ENCODE assay signal across 8 cellular contexts in genomic region chr13:98142427-98143156, GRCh38. TPM values are rescaled to one million over a fixed set of nuclear protein-coding genes. Genes with fewer than 3 reads are reported as not detected.
DNase-seq lines count a peak whose midpoint lies in the region; ATAC-seq and TF ChIP-seq lines count a peak whose summit lies in the region.

Gene FARP1, plus strand, starts transcription at chr13:98143094. Its CDS starts 70,149 bp downstream, at chr13:98213243.

- DNase-seq in Caco-2 (peak; percentile 88 to 96), NT2/D1 (ENCODE audit: low read depth, low spot score) (no peak), astrocyte of the cerebellum (ENCODE audit: low read depth) (no peak), right atrium auricular region (ENCODE audit: low spot score) (no peak), prostate gland (ENCODE audit: low spot score) (peak; percentile 81), DMS114 treated with DMSO at 0.1 percent for 48 hours (lab: John Stamatoyannopoulos, UW; ENCODE audit: unreplicated experiment) (no peak)

- H3K27ac Mint-ChIP-seq in Caco-2 (ENCODE audit: unreplicated experiment), result peak within 1 kb of the TSS; percentile 91

- H3K4me3 ChIP-seq in Caco-2 (ENCODE audit: low read depth, low read length) (peak within 1 kb of the TSS; percentile 86), NT2/D1 (ENCODE audit: insufficient read length, low read depth) (peak within 1 kb of the TSS; percentile 57), astrocyte of the cerebellum (ENCODE audit: low read depth, low read length) (peak within 1 kb of the TSS; percentile 70), right atrium auricular region (peak within 1 kb of the TSS; percentile 75 to 79), prostate gland (peak within 1 kb of the TSS; percentile 82 to 93)

- H3K36me3 ChIP-seq in Caco-2 (ENCODE audit: control insufficient read depth, insufficient read depth, low read length) (no peaks in the 10 kb centered on the region), NT2/D1 (ENCODE audit: insufficient read depth, insufficient read length, low read length) (no peaks in the 10 kb centered on the region), right atrium auricular region (no peaks in the 10 kb centered on the region), prostate gland (no peaks in the 10 kb centered on the region)

- in situ Hi-C loops in astrocyte of the cerebellum (cut with HindIII; ENCODE audit: low sequenced_read_pairs), result loop anchor here (25.0 kb wide), 1 partner anchor 520 kb away; no protein-coding TSS in a partner anchor

- H3K9ac ChIP-seq in NT2/D1 (ENCODE audit: insufficient read length, low read depth), result peak within 1 kb of the TSS; percentile 80

- peak within 1 kb of the TSS; percentile 95 for H3K4me3 Mint-ChIP-seq in Caco-2 (ENCODE audit: unreplicated experiment)

- H3K4me1 Mint-ChIP-seq in Caco-2 (ENCODE audit: low read depth, unreplicated experiment), result peaks cover 12% of the 10 kb centered on the region

- H3K9me3 ChIP-seq in Caco-2 (no peaks in the 10 kb centered on the region), NT2/D1 (ENCODE audit: insufficient read depth, low read length) (no peaks in the 10 kb centered on the region), right atrium auricular region (no peaks in the 10 kb centered on the region), prostate gland (no peaks in the 10 kb centered on the region)

- H3K36me3 Mint-ChIP-seq in Caco-2 (ENCODE audit: insufficient read depth, unreplicated experiment), result no peaks in the 10 kb centered on the region

- peak; percentile 83 for ATAC-seq in GM19397 (IDR thresholded peaks at IDR 0.05; ENCODE audit: unreplicated experiment)
- ATAC-seq in HG03460 (IDR thresholded peaks at IDR 0.05; ENCODE audit: unreplicated experiment), result peak; percentile 71

- under 1% methylated on average over 32 of the region's 95 CpGs for WGBS in prostate gland

- H3K27ac ChIP-seq in right atrium auricular region (peak within 1 kb of the TSS; percentile 72 to 78), prostate gland (peak within 1 kb of the TSS; percentile 74 to 85)

- H3K27me3 ChIP-seq in Caco-2 (replicated peaks; ENCODE audit: control insufficient read depth, insufficient read depth, low read length) (no peaks in the 10 kb centered on the region), NT2/D1 (ENCODE audit: insufficient read depth, insufficient read length) (peaks cover 19% of the 10 kb centered on the region), right atrium auricular region (no peaks in the 10 kb centered on the region), prostate gland (replicated peaks; ENCODE audit: insufficient read depth) (no peaks in the 10 kb centered on the region)

- CTCF ChIA-PET in Caco-2 (lab: Charles Lee), result interaction anchor here (0.6 to 1.0 kb wide), 2 partner anchors 75 to 208 kb away, joined by 3 read pairs; no protein-coding TSS in a partner anchor

- no peaks in the 10 kb centered on the region for H3K9me3 Mint-ChIP-seq in Caco-2 (ENCODE audit: unreplicated experiment)

- no peaks in the 10 kb centered on the region for H3K27me3 Mint-ChIP-seq in Caco-2 (ENCODE audit: insufficient read depth, unreplicated experiment)

- no TSS peak for BruUV-seq in Caco-2 (replicated peaks; lab: Mats Ljungman, UMichigan)

- H3K4me1 ChIP-seq in Caco-2 (peaks cover 42% of the 10 kb centered on the region), NT2/D1 (ENCODE audit: insufficient read depth, insufficient read length) (peaks cover 4% of the 10 kb centered on the region), right atrium auricular region (peaks cover 0 to 22% of the 10 kb centered on the region in 2 donors), prostate gland (replicated peaks) (peaks cover 5% of the 10 kb centered on the region)

- POLR2A ChIA-PET in Caco-2 (lab: Charles Lee), result no interaction called here

- TF ChIP-seq CTCF in Caco-2 (IDR thresholded peaks at IDR 0.05; ENCODE audit: insufficient read depth in 1 of 2, low read depth in 1 of 2, low read length in 1 of 2, severe bottlenecking in 1 of 2, unreplicated experiment in 1 of 2) (no peak), astrocyte of the cerebellum (IDR thresholded peaks at IDR 0.05; ENCODE audit: low read depth, low read length, missing control alignments) (no peak), right atrium auricular region (IDR thresholded peaks at IDR 0.05) (peak; percentile 40 to 56), prostate gland (IDR thresholded peaks at IDR 0.05) (peak; percentile 37 to 84 (median 62))

- no peak for TF ChIP-seq POLR2A in prostate gland (IDR thresholded peaks at IDR 0.05)

- intact Hi-C loops in Caco-2 (cut with micrococcal nuclease; ENCODE audit: unreplicated experiment) (loop anchor here (1.0 to 10.0 kb wide), 7 partner anchors 78 to 522 kb away; no protein-coding TSS in a partner anchor), prostate gland (cut with DNase I) (loop anchor here (5.0 to 10.0 kb wide), 3 partner anchors 82 to 530 kb away; no protein-coding TSS in a partner anchor)

RNA-seq across cellular contexts. Expression of gene FARP1, which starts in this region (rescaled TPM):
- total RNA-seq in Caco-2 (2022) (189 and 208 TPM in 2 replicates), right atrium auricular region (10 to 100 TPM; 15.5 to 25.7 TPM), prostate gland (10 to 100 TPM; 70.6 to 77.5 TPM)

Comparison
In these comparisons a context has a peak if more than half of its experiments do, and no peak if none do; other contexts are left out.
1. DNase-seq: peak in Caco-2 (2 of 2) and prostate gland (single experiment); none in NT2/D1 (single experiment), astrocyte of the cerebellum (single experiment), right atrium auricular region (single experiment) and DMS114 treated with DMSO at 0.1 percent for 48 hours (single experiment).
2. CTCF ChIP-seq: peak in right atrium auricular region (2 of 2) and prostate gland (4 of 4); none in Caco-2 (0 of 2) and astrocyte of the cerebellum (single experiment).
3. Peak in every context shown above with its lines, with median percentiles within 50 percentile points of each other: H3K4me3 ChIP-seq.